7 cellular contexts compared by ENCODE assay signal in genomic region chr3:4978259-4978965, GRCh38.
DNase-seq lines count a peak whose midpoint lies in the region; ATAC-seq and TF ChIP-seq lines count a peak whose summit lies in the region.

No MANE protein-coding gene starts in this region.

- peaks cover 10% of the 10 kb centered on the region for H3K4me1 ChIP-seq in iPS-18a (ENCODE audit: control insufficient read depth, low read depth, low read length)

- H3K9ac ChIP-seq in iPS-18a (ENCODE audit: low read length), result peak overlapping the region; percentile 51

- H3K4me3 ChIP-seq in brain microvascular endothelial cell (ENCODE audit: low read depth, low read length) (peak overlapping the region; percentile 60), iPS-18a (ENCODE audit: low read length) (peak overlapping the region; percentile 57), skeletal muscle cell (ENCODE audit: low read depth, low read length) (peak overlapping the region; percentile 55)

- TF ChIP-seq CTCF in brain microvascular endothelial cell (IDR thresholded peaks at IDR 0.05; ENCODE audit: low read depth, low read length, missing control alignments), result no peak

- peaks cover 37% of the 10 kb centered on the region for H3K36me3 ChIP-seq in brain microvascular endothelial cell (replicated peaks)
- no peaks in the 10 kb centered on the region for H3K36me3 ChIP-seq in iPS-18a (ENCODE audit: control insufficient read depth, low read depth, low read length)

- in situ Hi-C loops in brain microvascular endothelial cell (cut with HindIII; ENCODE audit: low pct_ligation_motif_present, low sequenced_read_pairs), result no loop called here

- peak; percentile 50 for DNase-seq in NCI-H1105 treated with DMSO at 0.1 percent for 48 hours (lab: John Stamatoyannopoulos, UW)
- peak; percentile 98 for DNase-seq in T1000 (lab: John Stamatoyannopoulos, UW)
- peak; percentile 98 for DNase-seq in brain microvascular endothelial cell
- DNase-seq in skeletal muscle cell (ENCODE audit: low read depth), result peak; percentile 98

- peak overlapping the region; percentile 99 for H3K27ac ChIP-seq in brain microvascular endothelial cell
- no peak overlapping the region for H3K27ac ChIP-seq in iPS-18a (ENCODE audit: low read length)

- TF ChIP-seq POLR2A in GM15510 (IDR thresholded peaks at IDR 0.05; ENCODE audit: borderline replicate concordance, extremely low read depth, insufficient read length), result peak; percentile 83

- H3K9me3 ChIP-seq in iPS-18a (ENCODE audit: control insufficient read depth, low read depth, low read length), result no peaks in the 10 kb centered on the region

- ATAC-seq in HG02678 (IDR thresholded peaks at IDR 0.05; ENCODE audit: unreplicated experiment), result peak; percentile 39

- no peaks in the 10 kb centered on the region for H3K27me3 ChIP-seq in brain microvascular endothelial cell (replicated peaks)
- H3K27me3 ChIP-seq in iPS-18a (ENCODE audit: control insufficient read depth, insufficient read depth, low read length), result peaks cover 54% of the 10 kb centered on the region
